23 cellular contexts compared by ENCODE assay signal in the genomic region with DNA sequence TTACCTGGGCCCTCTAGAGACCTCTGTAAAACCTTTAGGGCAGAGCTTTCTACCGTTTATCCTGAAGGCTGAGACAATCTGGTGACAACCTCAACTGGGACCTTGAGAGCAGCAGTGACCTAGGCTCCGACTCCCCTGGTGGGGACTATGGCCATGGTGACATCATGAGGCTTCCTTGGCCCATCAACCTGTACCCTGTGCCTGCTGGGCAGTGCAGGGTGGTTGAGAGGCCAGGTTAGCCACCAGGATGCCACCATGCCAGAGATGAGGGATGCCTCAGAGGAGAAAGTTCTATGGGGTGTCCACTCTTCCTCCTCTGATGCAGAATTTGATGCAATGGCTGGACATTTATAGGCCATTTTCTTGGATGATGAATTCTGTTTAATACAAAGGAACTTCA.
A peak's percentile ranks its signal among the peaks of the same experiment; 100 is the strongest.
DNase-seq lines count a peak whose midpoint lies in the region; ATAC-seq, FAIRE-seq and TF ChIP-seq lines count a peak whose summit lies in the region.
"Had no signal": no experiment of that assay in that cellular context is flagged by ENCODE, and none has a peak within 500 bp of the region (broad histone marks: within the 10 kb centered on the region; RNA-seq: fewer than 3 reads in every experiment).

No MANE protein-coding gene starts in this region.

- peaks cover 0 to 4% (median 2%) of the 10 kb centered on the region in 5 donors for H3K36me3 Mint-ChIP-seq in naive thymus-derived CD4-positive, alpha-beta T cell
- no peaks in the 10 kb centered on the region for H3K36me3 Mint-ChIP-seq in stimulated activated effector memory CD8-positive, alpha-beta T cell treated with anti-CD3 and anti-CD28 coated beads, Interleukin-12 subunit alpha, Interleukin-12 subunit beta, amount 100 ng/mL, for 72 hours
- peaks cover 1% of the 10 kb centered on the region for H3K36me3 Mint-ChIP-seq in endodermal cell (ENCODE audit: low read depth)
- H3K36me3 Mint-ChIP-seq: CD8-positive, alpha-beta T cell had no signal

- H3K27me3 ChIP-seq in naive thymus-derived CD4-positive, alpha-beta T cell (ENCODE audit: control insufficient read depth in 2 of 2, insufficient read depth in 2 of 2, low read length in 2 of 2): no peaks in the 10 kb centered on the region
- H3K27me3 ChIP-seq in endodermal cell (ENCODE audit: control insufficient read depth, insufficient read depth, low read length, poor library complexity, severe bottlenecking): no peaks in the 10 kb centered on the region
- H3K27me3 ChIP-seq: BLaER1 treated with 17β-estradiol and CSF1 and Interleukin-3, amounts not matched to agents 10 nM and 100 nM had no signal

- POLR2A ChIA-PET in naive thymus-derived CD4-positive, alpha-beta T cell (lab: Charles Lee): no interaction called here

- H3K4me1 ChIP-seq in naive thymus-derived CD4-positive, alpha-beta T cell (ENCODE audit: control insufficient read depth in 2 of 2, insufficient read depth in 2 of 2, low read length in 2 of 2): no peaks in the 10 kb centered on the region
- no peaks in the 10 kb centered on the region for H3K4me1 ChIP-seq in endodermal cell (ENCODE audit: control insufficient read depth, insufficient read depth, low read length)
- H3K4me1 ChIP-seq: A549; BLaER1 treated with 17β-estradiol and CSF1 and Interleukin-3, amounts not matched to agents 10 nM and 100 nM; Caco-2 had no signal

- no peak overlapping the region for H3K9ac ChIP-seq in endodermal cell (ENCODE audit: extremely low read depth, low read length, poor library complexity, severe bottlenecking)
- H3K9ac ChIP-seq: BLaER1 treated with 17β-estradiol and CSF1 and Interleukin-3, amounts not matched to agents 10 nM and 100 nM had no signal

- intact Hi-C loops in naive thymus-derived CD4-positive, alpha-beta T cell (cut with micrococcal nuclease): no loop called here

- CTCF ChIA-PET in naive thymus-derived CD4-positive, alpha-beta T cell (lab: Charles Lee): interaction anchor here (1.7 kb wide), 1 partner anchor 243 kb away, joined by 4 read pairs; no protein-coding TSS in a partner anchor

- peaks cover 0 to 2% (median 0%) of the 10 kb centered on the region in 3 experiments for H3K9me3 ChIP-seq in naive thymus-derived CD4-positive, alpha-beta T cell (ENCODE audit: control insufficient read depth in 2 of 3, low read length in 3 of 3)
- H3K9me3 ChIP-seq in endodermal cell (ENCODE audit: control insufficient read depth, low read length): peaks cover 11% of the 10 kb centered on the region

- peak; percentile 16 for FAIRE-seq in HTR-8/SVneo (lab: Jason Lieb, UNC)
- FAIRE-seq: A549, D721Med, G401.6, GM12891, GM19239 had no signal

- peaks cover 0 to 7% (median 3%) of the 10 kb centered on the region in 11 donors for H3K9me3 Mint-ChIP-seq in naive thymus-derived CD4-positive, alpha-beta T cell
- H3K9me3 Mint-ChIP-seq in stimulated activated effector memory CD8-positive, alpha-beta T cell treated with anti-CD3 and anti-CD28 coated beads, Interleukin-12 subunit alpha, Interleukin-12 subunit beta, amount 100 ng/mL, for 72 hours: no peaks in the 10 kb centered on the region
- H3K9me3 Mint-ChIP-seq in endodermal cell: peaks cover 13% of the 10 kb centered on the region
- H3K9me3 Mint-ChIP-seq: CD4-positive, alpha-beta T cell had no signal

- no peaks in the 10 kb centered on the region for H3K36me3 ChIP-seq in naive thymus-derived CD4-positive, alpha-beta T cell (ENCODE audit: control insufficient read depth in 2 of 3, insufficient read depth in 3 of 3, low read length in 3 of 3)
- no peaks in the 10 kb centered on the region for H3K36me3 ChIP-seq in endodermal cell (ENCODE audit: control insufficient read depth, insufficient read depth, low read length)
- H3K36me3 ChIP-seq: BLaER1 treated with 17β-estradiol and CSF1 and Interleukin-3, amounts not matched to agents 10 nM and 100 nM had no signal

- H3K27me3 Mint-ChIP-seq in naive thymus-derived CD4-positive, alpha-beta T cell: no peaks in the 10 kb centered on the region
- H3K27me3 Mint-ChIP-seq in endodermal cell (ENCODE audit: insufficient read depth): no peaks in the 10 kb centered on the region
- H3K27me3 Mint-ChIP-seq: B cell; CD4-positive, alpha-beta T cell had no signal

- 87 to 89% methylated on average over 2 of the region's 2 CpGs for WGBS in endodermal cell (ENCODE audit: insufficient coverage in 1 of 2, insufficient read length in 1 of 2), 2 experiments

- H3K4me3 Mint-ChIP-seq in naive thymus-derived CD4-positive, alpha-beta T cell: no peak overlapping the region
- H3K4me3 Mint-ChIP-seq in stimulated activated effector memory CD8-positive, alpha-beta T cell treated with anti-CD3 and anti-CD28 coated beads, Interleukin-12 subunit alpha, Interleukin-12 subunit beta, amount 100 ng/mL, for 72 hours: no peak overlapping the region
- no peak overlapping the region for H3K4me3 Mint-ChIP-seq in endodermal cell
- H3K4me3 Mint-ChIP-seq: B cell; CD4-positive, alpha-beta T cell; CD8-positive, alpha-beta T cell had no signal

- no peak overlapping the region for H3K4me3 ChIP-seq in naive thymus-derived CD4-positive, alpha-beta T cell (ENCODE audit: low read length)
- H3K4me3 ChIP-seq in endodermal cell (ENCODE audit: low read length): no peak overlapping the region
- H3K4me3 ChIP-seq: A549; BLaER1 treated with 17β-estradiol and CSF1 and Interleukin-3, amounts not matched to agents 10 nM and 100 nM had no signal

- H3K4me1 Mint-ChIP-seq in naive thymus-derived CD4-positive, alpha-beta T cell: no peaks in the 10 kb centered on the region
- no peaks in the 10 kb centered on the region for H3K4me1 Mint-ChIP-seq in stimulated activated effector memory CD8-positive, alpha-beta T cell treated with anti-CD3 and anti-CD28 coated beads, Interleukin-12 subunit alpha, Interleukin-12 subunit beta, amount 100 ng/mL, for 72 hours
- H3K4me1 Mint-ChIP-seq in endodermal cell: peaks cover 7% of the 10 kb centered on the region
- H3K4me1 Mint-ChIP-seq: B cell had no signal

- H3K27ac ChIP-seq in naive thymus-derived CD4-positive, alpha-beta T cell (ENCODE audit: low read depth, low read length): no peak overlapping the region
- no peak overlapping the region for H3K27ac ChIP-seq in endodermal cell (ENCODE audit: low read depth, low read length)
- H3K27ac ChIP-seq: 22Rv1; A549; BLaER1 treated with 17β-estradiol and CSF1 and Interleukin-3, amounts not matched to agents 10 nM and 100 nM; C4-2B had no signal

- ATAC-seq in naive thymus-derived CD4-positive, alpha-beta T cell: peak; percentile 14
- ATAC-seq in stimulated activated effector memory CD8-positive, alpha-beta T cell treated with anti-CD3 and anti-CD28 coated beads, Interleukin-12 subunit alpha, Interleukin-12 subunit beta, amount 100 ng/mL, for 72 hours: peak; percentile 28
- ATAC-seq: A549; CD8-positive, alpha-beta T cell had no signal

- DNase-seq in HTR-8/SVneo (ENCODE audit: insufficient read length, low spot score) (no peak), superior temporal gyrus (ENCODE audit: extremely low spot score) (peak; percentile 2), NOMO-1 (lab: John Stamatoyannopoulos, UW; ENCODE audit: unreplicated experiment in 2 of 2) (no peak), endodermal cell (no peak), SK-N-DZ (ENCODE audit: low spot score) (no peak)
- no peak for DNase-seq in naive thymus-derived CD4-positive, alpha-beta T cell
- DNase-seq in stimulated activated effector memory CD8-positive, alpha-beta T cell treated with anti-CD3 and anti-CD28 coated beads, Interleukin-12 subunit alpha, Interleukin-12 subunit beta, amount 100 ng/mL, for 72 hours (ENCODE audit: low spot score in 2 of 2): no peak
- DNase-seq: AML-193; Caco-2; Calu3; CD4-positive, alpha-beta T cell; CD8-positive, alpha-beta T cell; DMS79 treated with DMSO at 0.1 percent for 48 hours; GF-D8 had no signal

- H3K27ac Mint-ChIP-seq in naive thymus-derived CD4-positive, alpha-beta T cell: no peak overlapping the region
- H3K27ac Mint-ChIP-seq in stimulated activated effector memory CD8-positive, alpha-beta T cell treated with anti-CD3 and anti-CD28 coated beads, Interleukin-12 subunit alpha, Interleukin-12 subunit beta, amount 100 ng/mL, for 72 hours: no peak overlapping the region
- no peak overlapping the region for H3K27ac Mint-ChIP-seq in endodermal cell
- H3K27ac Mint-ChIP-seq: B cell; CD4-positive, alpha-beta T cell; CD8-positive, alpha-beta T cell had no signal

- no peak for TF ChIP-seq CTCF in endodermal cell (conservative IDR thresholded peaks at IDR 0.05)
